ENCODE assay signal across 27 cellular contexts in genomic region chr2:96122391-96122790, GRCh38. TPM values are rescaled to one million over a fixed set of nuclear protein-coding genes. Genes with fewer than 3 reads are reported as not detected.
"Had no signal": no experiment of that assay in that cellular context is flagged by ENCODE, and none has a peak within 500 bp of the region (broad histone marks: within the 10 kb centered on the region; RNA-seq: fewer than 3 reads in every experiment).

No MANE protein-coding gene starts in this region.

- ATAC-seq: esophagus mucosa; heart left ventricle; natural killer cell treated with Interleukin-12 subunit alpha and Interleukin-12 subunit beta and Interleukin-15 and Interleukin-18, amount 100 ng/mL, for 72 hours; pancreas; sciatic nerve; stimulated activated naive B cell treated with anti-CD40 and anti-IgM and Interleukin-4, amounts not matched to agents 10 μg/mL and 1 μg/mL and 100 μg/mL, for 72 hours; stimulated activated naive CD8-positive, alpha-beta T cell treated with anti-CD3 and anti-CD28 coated beads, Interleukin-15, amount 100 ng/mL, for 72 hours had no signal

- H3K27ac Mint-ChIP-seq: natural killer cell treated with Interleukin-12 subunit alpha and Interleukin-12 subunit beta and Interleukin-15 and Interleukin-18, amount 100 ng/mL, for 72 hours; neural progenitor cell; progenitor cell of endocrine pancreas; stimulated activated naive B cell treated with anti-CD40 and anti-IgM and Interleukin-4, amounts not matched to agents 10 μg/mL and 1 μg/mL and 100 μg/mL, for 72 hours; stimulated activated naive CD8-positive, alpha-beta T cell treated with anti-CD3 and anti-CD28 coated beads, Interleukin-15, amount 100 ng/mL, for 72 hours had no signal

- H3K4me3 Mint-ChIP-seq: natural killer cell treated with Interleukin-12 subunit alpha and Interleukin-12 subunit beta and Interleukin-15 and Interleukin-18, amount 100 ng/mL, for 72 hours; neural progenitor cell; stimulated activated naive B cell treated with anti-CD40 and anti-IgM and Interleukin-4, amounts not matched to agents 10 μg/mL and 1 μg/mL and 100 μg/mL, for 72 hours; stimulated activated naive CD8-positive, alpha-beta T cell treated with anti-CD3 and anti-CD28 coated beads, Interleukin-15, amount 100 ng/mL, for 72 hours had no signal

- H3K27ac ChIP-seq: heart left ventricle, left ventricle myocardium inferior, neural progenitor cell, pancreas, skin epidermis, thoracic aorta, transverse colon had no signal

- H3K4me1 ChIP-seq: neural progenitor cell had no signal

- H3K9me3 Mint-ChIP-seq: natural killer cell treated with Interleukin-12 subunit alpha and Interleukin-12 subunit beta and Interleukin-15 and Interleukin-18, amount 100 ng/mL, for 72 hours; neural progenitor cell; stimulated activated naive B cell treated with anti-CD40 and anti-IgM and Interleukin-4, amounts not matched to agents 10 μg/mL and 1 μg/mL and 100 μg/mL, for 72 hours; stimulated activated naive CD8-positive, alpha-beta T cell treated with anti-CD3 and anti-CD28 coated beads, Interleukin-15, amount 100 ng/mL, for 72 hours had no signal

- H3K4me2 ChIP-seq: neural progenitor cell had no signal

- H2AFZ ChIP-seq: neural progenitor cell had no signal

- H3K9me3 ChIP-seq: heart left ventricle, left ventricle myocardium inferior, pancreas, thoracic aorta, transverse colon had no signal

- H3K36me3 ChIP-seq: heart left ventricle, left ventricle myocardium inferior, neural progenitor cell, pancreas, thoracic aorta, transverse colon had no signal

- H3K27me3 ChIP-seq: pancreas had no signal

- H3K4me3 ChIP-seq: heart left ventricle, left ventricle myocardium inferior, lung, neural progenitor cell, pancreas, skin epidermis, thoracic aorta, transverse colon had no signal

- H3K9ac ChIP-seq: neural progenitor cell had no signal

- FAIRE-seq: endometrium, frontal cortex, islet of Langerhans, pancreas had no signal

- DNase-seq: effector memory CD4-positive, alpha-beta T cell; hypothalamus; left ventricle myocardium inferior; mesenchymal stem cell; midbrain; occipital lobe; stimulated activated CD4-positive, alpha-beta T cell treated with anti-CD3 and anti-CD28 coated beads, Interleukin-2, amount 100 ng/mL, for 24 hours; stimulated activated CD4-positive, alpha-beta T cell treated with anti-CD3 and anti-CD28 coated beads, Interleukin-4, amount 100 ng/mL, for 4 hours; stimulated activated naive B cell treated with anti-CD40 and anti-IgM and Interleukin-4, amounts not matched to agents 10 μg/mL and 1 μg/mL and 100 μg/mL, for 72 hours; stimulated activated naive CD8-positive, alpha-beta T cell treated with anti-CD3 and anti-CD28 coated beads, Interleukin-15, amount 100 ng/mL, for 72 hours; transverse colon had no signal

- H3K36me3 Mint-ChIP-seq: natural killer cell treated with Interleukin-12 subunit alpha and Interleukin-12 subunit beta and Interleukin-15 and Interleukin-18, amount 100 ng/mL, for 72 hours; neural progenitor cell had no signal

RNA-seq across cellular contexts. Expression of gene ADRA2B, which starts 6.0 kb away (rescaled TPM):
- total RNA-seq: esophagus mucosa; fibroblast of lung; glomerular endothelial cell; natural killer cell treated with Interleukin-12 subunit alpha and Interleukin-12 subunit beta and Interleukin-15 and Interleukin-18, amount 100 ng/mL, for 72 hours; occipital lobe had no signal

RNA-seq across cellular contexts. Expression of gene ASTL, which starts 15.9 kb away (rescaled TPM):
- total RNA-seq: fibroblast of lung, frontal cortex, glomerular endothelial cell, heart left ventricle, left ventricle myocardium inferior, lung, occipital lobe, pancreas, thoracic aorta, ureter had no signal
- polyA plus RNA-seq: fibroblast of lung had no signal
